Comparison of ENCODE assay signal across 12 cellular contexts in genomic region chr2:10647451-10647850, GRCh38. TPM values are rescaled to one million over a fixed set of nuclear protein-coding genes. Genes with fewer than 3 reads are reported as not detected.
DNase-seq lines count a peak whose midpoint lies in the region; ATAC-seq and TF ChIP-seq lines count a peak whose summit lies in the region.
"Had no signal": no experiment of that assay in that cellular context is flagged by ENCODE, and none has a peak within 500 bp of the region (broad histone marks: within the 10 kb centered on the region; RNA-seq: fewer than 3 reads in every experiment).

No MANE protein-coding gene starts in this region.

- H3K36me3 ChIP-seq in left ventricle myocardium inferior (peaks cover 52% of the 10 kb centered on the region), WERI-Rb-1 (peaks cover 54% of the 10 kb centered on the region)

- no peak for ATAC-seq in HG02852 (IDR thresholded peaks at IDR 0.05; ENCODE audit: unreplicated experiment)
- no peak for ATAC-seq in CD4-positive, alpha-beta T cell (ENCODE audit: poor library complexity)
- ATAC-seq: HCT116 had no signal

- H3K27ac Mint-ChIP-seq in CD4-positive, alpha-beta T cell = no peak overlapping the region

- peak; percentile 96 for DNase-seq in G401 (ENCODE audit: low spot score)
- peak; percentile 8 for DNase-seq in NCI-H2171 (lab: John Stamatoyannopoulos, UW)
- no peak for DNase-seq in epithelial cell of prostate (ENCODE audit: low read depth, low spot score)
- DNase-seq in left ventricle myocardium inferior = peak; percentile 27
- no peak for DNase-seq in WERI-Rb-1
- DNase-seq in CD4-positive, alpha-beta T cell = no peak
- no peak for DNase-seq in ureter (ENCODE audit: low spot score)
- DNase-seq: DMS53, GM23248, IMR-90 had no signal

- H3K27me3 ChIP-seq in left ventricle myocardium inferior (ENCODE audit: low read depth) (no peaks in the 10 kb centered on the region), WERI-Rb-1 (ENCODE audit: insufficient read depth, low read depth, severe bottlenecking) (no peaks in the 10 kb centered on the region)
- no peaks in the 10 kb centered on the region for H3K27me3 ChIP-seq in CD4-positive, alpha-beta T cell (ENCODE audit: control insufficient read depth, insufficient read depth, low read length)

- no peaks in the 10 kb centered on the region for H3K27me3 Mint-ChIP-seq in CD4-positive, alpha-beta T cell

- CTCF ChIA-PET in CD4-positive, alpha-beta T cell (lab: Charles Lee) = no interaction called here

- no peaks in the 10 kb centered on the region for H3K9me3 Mint-ChIP-seq in CD4-positive, alpha-beta T cell

- POLR2A ChIA-PET in CD4-positive, alpha-beta T cell (lab: Charles Lee) = no interaction called here

- H3K36me3 Mint-ChIP-seq in CD4-positive, alpha-beta T cell (ENCODE audit: low read depth) = peaks cover 77% of the 10 kb centered on the region

- intact Hi-C loops in left ventricle myocardium inferior (cut with micrococcal nuclease) = no loop called here
- intact Hi-C loops in CD4-positive, alpha-beta T cell (cut with DNase I, micrococcal nuclease) = no loop called here

- peaks cover 8% of the 10 kb centered on the region for H3K4me1 Mint-ChIP-seq in CD4-positive, alpha-beta T cell (ENCODE audit: low read depth)

- H3K4me1 ChIP-seq in left ventricle myocardium inferior = peaks cover 12% of the 10 kb centered on the region

- H3K9me3 ChIP-seq in left ventricle myocardium inferior (replicated peaks) = no peaks in the 10 kb centered on the region
- H3K9me3 ChIP-seq in WERI-Rb-1 (ENCODE audit: severe bottlenecking) = no peaks in the 10 kb centered on the region
- H3K9me3 ChIP-seq in CD4-positive, alpha-beta T cell (ENCODE audit: control insufficient read depth, low read length) = no peaks in the 10 kb centered on the region

- H3K4me3 Mint-ChIP-seq in CD4-positive, alpha-beta T cell = no peak overlapping the region

- peak overlapping the region; percentile 30 for H3K27ac ChIP-seq in epithelial cell of prostate
- H3K27ac ChIP-seq in left ventricle myocardium inferior (replicated peaks) = peak overlapping the region; percentile 63
- no peak overlapping the region for H3K27ac ChIP-seq in WERI-Rb-1
- no peak overlapping the region for H3K27ac ChIP-seq in CD4-positive, alpha-beta T cell (ENCODE audit: low read depth, low read length)
- H3K27ac ChIP-seq: GM23248 had no signal

- peak overlapping the region; percentile 8 for H3K4me3 ChIP-seq in left ventricle myocardium inferior
- no peak overlapping the region for H3K4me3 ChIP-seq in WERI-Rb-1 (ENCODE audit: low read depth, low read length)
- H3K4me3 ChIP-seq: GM23248 had no signal

- TF ChIP-seq CTCF in left ventricle myocardium inferior (IDR thresholded peaks at IDR 0.05; ENCODE audit: borderline replicate concordance) (no peak), WERI-Rb-1 (IDR thresholded peaks at IDR 0.05; ENCODE audit: low read depth, low read length) (no peak)
- TF ChIP-seq CTCF in CD4-positive, alpha-beta T cell (IDR thresholded peaks at IDR 0.05) = no peak

- in situ Hi-C loops in G401 (cut with HindIII; ENCODE audit: low sequenced_read_pairs) = no loop called here

RNA-seq across cellular contexts. Expression of gene NOL10, which starts 42.3 kb away (rescaled TPM):
- total RNA-seq in G401 (2014; rRNA removed; shearing (Covaris generic)) = 36.1 and 60.6 TPM in 2 replicates
- total RNA-seq in left ventricle myocardium inferior (17.2 TPM), ureter (30.4 TPM)
- 10 to 100 TPM; 19.0 to 19.6 TPM for total RNA-seq in CD4-positive, alpha-beta T cell

Comparison
In these comparisons a context has a peak if more than half of its experiments do, and no peak if none do; other contexts are left out.
1. DNase-seq: peak in G401 (single experiment), NCI-H2171 (single experiment) and left ventricle myocardium inferior (single experiment); none in epithelial cell of prostate (single experiment), WERI-Rb-1 (single experiment), CD4-positive, alpha-beta T cell (0 of 10) and ureter (single experiment).
2. H3K27ac ChIP-seq: peak in epithelial cell of prostate (single experiment) and left ventricle myocardium inferior (single experiment); none in WERI-Rb-1 (single experiment) and CD4-positive, alpha-beta T cell (single experiment).